11 cellular contexts compared by ENCODE assay signal in the genomic region with DNA sequence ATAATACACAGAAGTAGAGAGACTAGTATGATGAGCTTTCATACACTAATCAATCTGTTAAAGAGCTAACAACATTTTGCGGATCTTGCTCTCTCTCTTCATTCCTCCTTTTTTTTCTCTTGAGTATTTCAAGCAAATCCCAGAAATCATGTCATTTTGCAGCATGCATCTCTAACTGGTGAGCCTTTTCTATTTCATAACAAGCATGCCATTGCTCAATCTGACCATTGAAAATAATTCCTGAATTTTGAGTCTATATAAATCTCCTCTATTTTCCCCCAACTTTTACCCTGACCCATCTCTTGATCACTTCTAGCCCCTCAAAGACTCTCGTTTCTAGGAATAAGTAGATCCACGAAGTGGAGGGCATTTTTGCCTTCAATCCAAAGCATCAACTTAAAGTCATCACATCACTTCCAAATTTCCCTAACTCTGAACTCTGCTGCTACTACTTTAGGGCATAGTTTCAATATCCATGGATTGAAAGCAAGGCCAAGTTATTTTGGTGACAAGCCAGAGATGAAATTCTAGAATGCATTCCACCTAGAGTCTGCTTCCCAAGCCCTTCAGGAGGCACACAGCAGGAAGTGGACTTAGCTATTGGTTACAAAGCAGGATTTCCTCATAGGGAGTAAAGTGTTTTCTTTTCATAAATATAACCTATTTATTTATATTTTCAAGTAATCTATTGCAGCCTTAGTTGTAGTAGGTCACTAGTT.
DNase-seq lines count a peak whose midpoint lies in the region; ATAC-seq, FAIRE-seq and TF ChIP-seq lines count a peak whose summit lies in the region.
"Had no signal": no experiment of that assay in that cellular context is flagged by ENCODE, and none has a peak within 500 bp of the region (broad histone marks: within the 10 kb centered on the region; RNA-seq: fewer than 3 reads in every experiment).

No MANE protein-coding gene starts in this region.

- TF ChIP-seq CTCF in lower lobe of right lung (IDR thresholded peaks at IDR 0.05), result no peak

- no peaks in the 10 kb centered on the region for H3K36me3 ChIP-seq in lower lobe of right lung
- H3K36me3 ChIP-seq: BE2C had no signal

- H3K27ac ChIP-seq in lower lobe of right lung, result peak overlapping the region; percentile 78

- FAIRE-seq in urothelium cell line (lab: Jason Lieb, UNC), result peak; percentile 62

- no peak overlapping the region for H3K4me3 ChIP-seq in lower lobe of right lung

- intact Hi-C loops in lower lobe of right lung (cut with DNase I), result no loop called here

- peaks cover 54% of the 10 kb centered on the region for H3K4me1 ChIP-seq in lower lobe of right lung

- DNase-seq in NCI-H510A treated with DMSO at 0.1 percent for 48 hours (lab: John Stamatoyannopoulos, UW) (peak; percentile 9), NCI-H510A (lab: John Stamatoyannopoulos, UW) (no peak), dermis blood vessel endothelial cell (peak; percentile 86), lower lobe of right lung (no peak), urothelium cell line (ENCODE audit: low spot score) (no peak), medulla oblongata (ENCODE audit: extremely low spot score) (no peak)
- DNase-seq: BE2C, MM.1S had no signal

- ATAC-seq in lower lobe of right lung, result peak; percentile 57 to 69
- ATAC-seq in HG02870 (IDR thresholded peaks at IDR 0.05; ENCODE audit: unreplicated experiment), result no peak
- no peak for ATAC-seq in HG03432 (IDR thresholded peaks at IDR 0.05; ENCODE audit: unreplicated experiment)
- ATAC-seq: natural killer cell treated with Interleukin-12 subunit alpha and Interleukin-12 subunit beta and Interleukin-15 and Interleukin-18, amount 100 ng/mL, for 72 hours had no signal

- no peaks in the 10 kb centered on the region for H3K9me3 ChIP-seq in lower lobe of right lung
- H3K9me3 ChIP-seq: BE2C had no signal

- H3K27me3 ChIP-seq in lower lobe of right lung (ENCODE audit: low read depth), result no peaks in the 10 kb centered on the region
- H3K27me3 ChIP-seq: BE2C had no signal

Comparison
In these comparisons a context has a peak if more than half of its experiments do, and no peak if none do; other contexts are left out.
1. DNase-seq: peak in NCI-H510A treated with DMSO at 0.1 percent for 48 hours (single experiment) and dermis blood vessel endothelial cell (single experiment); none in NCI-H510A (single experiment), lower lobe of right lung (single experiment), urothelium cell line (single experiment) and medulla oblongata (single experiment).
2. ATAC-seq: peak in lower lobe of right lung (2 of 2); none in HG02870 (single experiment) and HG03432 (single experiment).